ENCODE assay signal across 28 cellular contexts in genomic region chr14:104319489-104320241, GRCh38.
A peak's percentile ranks its signal among the peaks of the same experiment; 100 is the strongest.
DNase-seq lines count a peak whose midpoint lies in the region; ATAC-seq and TF ChIP-seq lines count a peak whose summit lies in the region.
"Had no signal": no experiment of that assay in that cellular context is flagged by ENCODE, and none has a peak within 500 bp of the region (broad histone marks: within the 10 kb centered on the region; RNA-seq: fewer than 3 reads in every experiment).

No MANE protein-coding gene starts in this region.

- H3K27ac ChIP-seq in lower lobe of right lung (no peak overlapping the region), suprapubic skin (no peak overlapping the region)
- H3K27ac ChIP-seq: C4-2B, esophagus squamous epithelium, hepatocyte, left lung had no signal

- no peaks in the 10 kb centered on the region for H3K36me3 Mint-ChIP-seq in activated naive CD8-positive, alpha-beta T cell treated with anti-CD3 and anti-CD28 coated beads, Interleukin-2, amount 50 U/mL, for 24 hours (ENCODE audit: low read depth)
- H3K36me3 Mint-ChIP-seq: mesothelial cell of epicardium; naive thymus-derived CD4-positive, alpha-beta T cell had no signal

- intact Hi-C loops in Right ventricle myocardium superior (cut with DNase I) (no loop called here), left cardiac atrium (cut with DNase I) (no loop called here), lower lobe of right lung (cut with DNase I) (no loop called here)

- TF ChIP-seq EP300 in suprapubic skin (IDR thresholded peaks at IDR 0.05) = no peak

- H3K9me3 Mint-ChIP-seq in activated naive CD8-positive, alpha-beta T cell treated with anti-CD3 and anti-CD28 coated beads, Interleukin-2, amount 50 U/mL, for 24 hours = no peaks in the 10 kb centered on the region
- H3K9me3 Mint-ChIP-seq: activated CD4-positive, alpha-beta memory T cell treated with anti-CD3 and anti-CD28 coated beads, Interleukin-2, amount 10 ng/mL, durations not matched to agents 7 days and 5 days; mesothelial cell of epicardium; naive thymus-derived CD4-positive, alpha-beta T cell had no signal

- no peak for TF ChIP-seq CTCF in lower lobe of right lung (IDR thresholded peaks at IDR 0.05)
- no peak for TF ChIP-seq CTCF in suprapubic skin (IDR thresholded peaks at IDR 0.05)
- no peak for TF ChIP-seq CTCF in omental fat pad (IDR thresholded peaks at IDR 0.05)

- H3K4me3 ChIP-seq in lower lobe of right lung (no peak overlapping the region), suprapubic skin (no peak overlapping the region)
- H3K4me3 ChIP-seq: esophagus squamous epithelium, hepatocyte, left lung, MG63 had no signal

- DNase-seq in Right ventricle myocardium superior (peak; percentile 40), left cardiac atrium (no peak), lower lobe of right lung (peak; percentile 31), suprapubic skin (ENCODE audit: low spot score in 2 of 2) (peak; percentile 40 to 54), omental fat pad (ENCODE audit: low spot score) (no peak), HCEC 1CT (no peak), ecto neural progenitor cell (ENCODE audit: low spot score) (no peak)
- DNase-seq in activated naive CD8-positive, alpha-beta T cell treated with anti-CD3 and anti-CD28 coated beads, Interleukin-2, amount 50 U/mL, for 24 hours = no peak
- DNase-seq: activated CD4-positive, alpha-beta memory T cell treated with anti-CD3 and anti-CD28 coated beads, Interleukin-2, amount 10 ng/mL, durations not matched to agents 7 days and 5 days; activated naive CD4-positive, alpha-beta T cell; anterior cingulate cortex; Caco-2; cortex of kidney; esophagus squamous epithelium; foreskin melanocyte; KG1; MG63; naive thymus-derived CD4-positive, alpha-beta T cell; NCI-H1105 treated with DMSO at 0.1 percent for 48 hours; NCI-H2029 treated with DMSO at 0.1 percent for 48 hours; NCI-H526 treated with DMSO at 0.1 percent for 48 hours; nucleus accumbens had no signal

- H3K4me1 Mint-ChIP-seq in activated naive CD8-positive, alpha-beta T cell treated with anti-CD3 and anti-CD28 coated beads, Interleukin-2, amount 50 U/mL, for 24 hours = no peaks in the 10 kb centered on the region
- H3K4me1 Mint-ChIP-seq: activated CD4-positive, alpha-beta memory T cell treated with anti-CD3 and anti-CD28 coated beads, Interleukin-2, amount 10 ng/mL, durations not matched to agents 7 days and 5 days had no signal

- H3K27me3 ChIP-seq in lower lobe of right lung (ENCODE audit: low read depth) (peaks cover 28% of the 10 kb centered on the region), suprapubic skin (peaks cover 48% of the 10 kb centered on the region)
- H3K27me3 ChIP-seq: hepatocyte, MG63 had no signal

- H3K27ac Mint-ChIP-seq in activated naive CD8-positive, alpha-beta T cell treated with anti-CD3 and anti-CD28 coated beads, Interleukin-2, amount 50 U/mL, for 24 hours = no peak overlapping the region
- H3K27ac Mint-ChIP-seq: activated CD4-positive, alpha-beta memory T cell treated with anti-CD3 and anti-CD28 coated beads, Interleukin-2, amount 10 ng/mL, durations not matched to agents 7 days and 5 days; mesothelial cell of epicardium had no signal

- ATAC-seq in Right ventricle myocardium superior (ENCODE audit: poor library complexity) = peak; percentile 5
- no peak for ATAC-seq in left cardiac atrium
- ATAC-seq in activated naive CD8-positive, alpha-beta T cell treated with anti-CD3 and anti-CD28 coated beads, Interleukin-2, amount 50 U/mL, for 24 hours = peak; percentile 25
- ATAC-seq in lower lobe of right lung = no peak
- no peak for ATAC-seq in omental fat pad (ENCODE audit: low FRiP score)
- ATAC-seq: activated CD4-positive, CD25-positive, alpha-beta regulatory T cell treated with anti-CD3 and anti-CD28 coated beads, Interleukin-2, amount 50 U/mL, for 24 hours; HCT116; left lung; naive thymus-derived CD4-positive, alpha-beta T cell had no signal

- H3K36me3 ChIP-seq in lower lobe of right lung = no peaks in the 10 kb centered on the region
- no peaks in the 10 kb centered on the region for H3K36me3 ChIP-seq in suprapubic skin
- H3K36me3 ChIP-seq: esophagus squamous epithelium, left lung, MG63 had no signal

- 85% methylated on average over 18 of the region's 23 CpGs for WGBS in suprapubic skin

- H3K4me3 Mint-ChIP-seq in activated naive CD8-positive, alpha-beta T cell treated with anti-CD3 and anti-CD28 coated beads, Interleukin-2, amount 50 U/mL, for 24 hours = no peak overlapping the region
- H3K4me3 Mint-ChIP-seq: activated CD4-positive, alpha-beta memory T cell treated with anti-CD3 and anti-CD28 coated beads, Interleukin-2, amount 10 ng/mL, durations not matched to agents 7 days and 5 days; mesothelial cell of epicardium; naive thymus-derived CD4-positive, alpha-beta T cell had no signal

- H3K4me1 ChIP-seq in lower lobe of right lung (no peaks in the 10 kb centered on the region), suprapubic skin (no peaks in the 10 kb centered on the region)
- H3K4me1 ChIP-seq: Caco-2, esophagus squamous epithelium, left lung had no signal

- TF ChIP-seq POLR2A in suprapubic skin (IDR thresholded peaks at IDR 0.05) = no peak

- peaks cover 11% of the 10 kb centered on the region for H3K27me3 Mint-ChIP-seq in activated naive CD8-positive, alpha-beta T cell treated with anti-CD3 and anti-CD28 coated beads, Interleukin-2, amount 50 U/mL, for 24 hours
- H3K27me3 Mint-ChIP-seq: activated CD4-positive, alpha-beta memory T cell treated with anti-CD3 and anti-CD28 coated beads, Interleukin-2, amount 10 ng/mL, durations not matched to agents 7 days and 5 days had no signal

- H3K9me3 ChIP-seq in lower lobe of right lung = no peaks in the 10 kb centered on the region
- H3K9me3 ChIP-seq in suprapubic skin = no peaks in the 10 kb centered on the region
- H3K9me3 ChIP-seq: Caco-2, esophagus squamous epithelium, left lung, MG63 had no signal

Comparison
In these comparisons a context has a peak if more than half of its experiments do, and no peak if none do; other contexts are left out.
1. ATAC-seq: peak in Right ventricle myocardium superior (single experiment) and activated naive CD8-positive, alpha-beta T cell treated with anti-CD3 and anti-CD28 coated beads, Interleukin-2, amount 50 U/mL, for 24 hours (single experiment); none in left cardiac atrium (0 of 2), lower lobe of right lung (0 of 2) and omental fat pad (single experiment).
2. DNase-seq: peak in Right ventricle myocardium superior (single experiment), lower lobe of right lung (single experiment) and suprapubic skin (2 of 2); none in left cardiac atrium (single experiment), activated naive CD8-positive, alpha-beta T cell treated with anti-CD3 and anti-CD28 coated beads, Interleukin-2, amount 50 U/mL, for 24 hours (single experiment), omental fat pad (single experiment), HCEC 1CT (single experiment) and ecto neural progenitor cell (single experiment).